Comparison of ENCODE assay signal across 8 cellular contexts in the genomic region with DNA sequence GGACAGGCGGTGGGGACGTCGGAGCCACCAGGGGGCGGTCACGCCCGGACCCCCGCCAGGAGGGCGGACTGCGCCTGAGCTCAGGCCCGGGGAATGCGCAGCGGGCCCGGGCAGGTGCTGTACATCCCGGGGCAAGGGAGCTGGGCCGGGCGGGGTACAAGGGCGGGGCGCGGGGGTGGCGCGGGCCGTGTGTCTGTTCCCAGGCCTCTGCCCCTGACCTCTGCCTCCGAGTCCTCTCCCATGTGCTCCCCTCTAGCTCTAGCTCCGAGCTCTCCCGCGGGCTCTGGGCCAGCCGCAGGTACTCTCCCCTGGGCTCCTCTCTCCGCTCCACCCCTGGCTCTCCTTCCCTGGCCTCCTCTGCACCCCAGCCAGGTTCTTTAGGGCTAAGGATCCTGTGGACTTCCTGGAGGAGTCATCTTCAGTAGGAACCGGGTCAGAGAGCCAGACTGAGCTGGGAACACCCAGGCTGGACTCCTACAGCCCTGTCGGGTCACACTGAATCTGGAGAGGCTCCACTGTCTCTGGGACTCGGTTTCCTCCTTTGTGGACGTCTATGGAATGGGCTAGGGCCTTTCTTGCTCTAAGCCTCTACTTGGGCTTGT. TPM values are rescaled to one million over a fixed set of nuclear protein-coding genes. Genes with fewer than 3 reads are reported as not detected.
DNase-seq lines count a peak whose midpoint lies in the region; TF ChIP-seq lines count a peak whose summit lies in the region.

No MANE protein-coding gene starts in this region.

- H3K4me1 Mint-ChIP-seq in mesothelial cell of epicardium, result peaks cover 45% of the 10 kb centered on the region
- peaks cover 31% of the 10 kb centered on the region for H3K4me1 Mint-ChIP-seq in activated T-helper 2 cell treated with anti-CD3 and anti-CD28 coated beads, Interferon-gamma antibody, Interleukin-2, Interleukin-4, amounts not matched to agents 10 μg/mL and 5 μg/mL and 100 μg/mL, durations not matched to agents 14 hours and 24 hours and 36 hours (ENCODE audit: low read depth)

- H3K4me3 ChIP-seq in AG04450 (ENCODE audit: low read depth, low read length) (no peak overlapping the region), cardiac fibroblast (replicated peaks in 1 of 2; ENCODE audit: low read depth in 2 of 2, low read length in 2 of 2) (peak overlapping the region in 1 of 2 donors; percentile 26), dorsolateral prefrontal cortex (peak overlapping the region in 3 of 59 donors; percentile 9 to 37 (median 11))

- H3K36me3 Mint-ChIP-seq in mesothelial cell of epicardium, result no peaks in the 10 kb centered on the region
- H3K36me3 Mint-ChIP-seq in activated T-helper 2 cell treated with anti-CD3 and anti-CD28 coated beads, Interferon-gamma antibody, Interleukin-2, Interleukin-4, amounts not matched to agents 10 μg/mL and 5 μg/mL and 100 μg/mL, durations not matched to agents 14 hours and 24 hours and 36 hours (ENCODE audit: low read depth), result peaks cover 10% of the 10 kb centered on the region

- H3K27me3 Mint-ChIP-seq in mesothelial cell of epicardium (ENCODE audit: low read depth), result peaks cover 33% of the 10 kb centered on the region
- peaks cover 19% of the 10 kb centered on the region for H3K27me3 Mint-ChIP-seq in activated T-helper 2 cell treated with anti-CD3 and anti-CD28 coated beads, Interferon-gamma antibody, Interleukin-2, Interleukin-4, amounts not matched to agents 10 μg/mL and 5 μg/mL and 100 μg/mL, durations not matched to agents 14 hours and 24 hours and 36 hours (ENCODE audit: low read depth)

- H3K27ac ChIP-seq in AG04450 (ENCODE audit: low read depth, low read length), result no peak overlapping the region
- H3K27ac ChIP-seq in dorsolateral prefrontal cortex, result peak overlapping the region in 1 of 59 donors; percentile 11

- H3K27me3 ChIP-seq in AG04450 (ENCODE audit: control insufficient read depth, insufficient read depth, low read length), result no peaks in the 10 kb centered on the region
- H3K27me3 ChIP-seq in dorsolateral prefrontal cortex, result peaks cover 0 to 39% (median 17%) of the 10 kb centered on the region in 45 donors

- H3K4me3 Mint-ChIP-seq in mesothelial cell of epicardium, result peak overlapping the region; percentile 85
- H3K4me3 Mint-ChIP-seq in activated T-helper 2 cell treated with anti-CD3 and anti-CD28 coated beads, Interferon-gamma antibody, Interleukin-2, Interleukin-4, amounts not matched to agents 10 μg/mL and 5 μg/mL and 100 μg/mL, durations not matched to agents 14 hours and 24 hours and 36 hours (ENCODE audit: low read depth), result no peak overlapping the region

- DNase-seq in AG04450 (ENCODE audit: low read depth, low spot score) (no peak), HPDE6-E6E7 (ENCODE audit: extremely low spot score) (peak; percentile 79), cardiac fibroblast (ENCODE audit: low read depth in 2 of 2) (peak; percentile 36 to 38), mesothelial cell of epicardium (ENCODE audit: low spot score in 2 of 2, unreplicated experiment in 2 of 2) (peak in 1 of 2 experiments; percentile 75), dorsolateral prefrontal cortex (no peak), NCI-H1105 (lab: John Stamatoyannopoulos, UW) (no peak), SIG-M5 (lab: John Stamatoyannopoulos, UW) (no peak)
- no peak for DNase-seq in activated T-helper 2 cell treated with anti-CD3 and anti-CD28 coated beads, Interferon-gamma antibody, Interleukin-2, Interleukin-4, amounts not matched to agents 10 μg/mL and 5 μg/mL and 100 μg/mL, durations not matched to agents 14 hours and 24 hours and 36 hours (ENCODE audit: low spot score)

- no peaks in the 10 kb centered on the region; the same call in 1 of the 2 replicates for H3K9me3 ChIP-seq in AG04450 (ENCODE audit: control insufficient read depth, insufficient read depth, low read length)

- intact Hi-C loops in dorsolateral prefrontal cortex (cut with DNase I), result no loop called here
- intact Hi-C loops in activated T-helper 2 cell treated with anti-CD3 and anti-CD28 coated beads, Interferon-gamma antibody, Interleukin-2, Interleukin-4, amounts not matched to agents 10 μg/mL and 5 μg/mL and 100 μg/mL, durations not matched to agents 14 hours and 24 hours and 36 hours (cut with micrococcal nuclease), result no loop called here

- TF ChIP-seq CTCF in AG04450 (IDR thresholded peaks at IDR 0.05; ENCODE audit: low read depth, low read length), result peak; percentile 39; the same call in 1 of the 2 replicates
- no peak for TF ChIP-seq CTCF in cardiac fibroblast (IDR thresholded peaks at IDR 0.05; ENCODE audit: low read depth, low read length)
- TF ChIP-seq CTCF in mesothelial cell of epicardium (IDR thresholded peaks at IDR 0.05; ENCODE audit: unreplicated experiment), result peak; percentile 35
- TF ChIP-seq CTCF in dorsolateral prefrontal cortex (IDR thresholded peaks at IDR 0.05 in 54 of 56, conservative IDR thresholded peaks at IDR 0.05 in 2 of 56; ENCODE audit: low read depth in 1 of 56, partially characterized antibody in 56 of 56), result peak in 27 of 56 donors; percentile 11 to 49 (median 29)

- CTCF ChIA-PET in AG04450 (lab: Charles Lee), result interaction anchor here (0.5 to 2.6 kb wide), 5 partner anchors 9 to 83 kb away, joined by 3 to 12 read pairs (median 4); no protein-coding TSS in a partner anchor

- H3K27ac Mint-ChIP-seq in mesothelial cell of epicardium, result no peak overlapping the region
- no peak overlapping the region for H3K27ac Mint-ChIP-seq in activated T-helper 2 cell treated with anti-CD3 and anti-CD28 coated beads, Interferon-gamma antibody, Interleukin-2, Interleukin-4, amounts not matched to agents 10 μg/mL and 5 μg/mL and 100 μg/mL, durations not matched to agents 14 hours and 24 hours and 36 hours

- POLR2A ChIA-PET in AG04450 (lab: Yijun Ruan, JAX), result no interaction called here

- H3K9me3 Mint-ChIP-seq in mesothelial cell of epicardium, result no peaks in the 10 kb centered on the region
- no peaks in the 10 kb centered on the region for H3K9me3 Mint-ChIP-seq in activated T-helper 2 cell treated with anti-CD3 and anti-CD28 coated beads, Interferon-gamma antibody, Interleukin-2, Interleukin-4, amounts not matched to agents 10 μg/mL and 5 μg/mL and 100 μg/mL, durations not matched to agents 14 hours and 24 hours and 36 hours

RNA-seq across cellular contexts. Expression of gene PPP1R13L, which starts 2.3 kb away (rescaled TPM):
- polyA plus RNA-seq in AG04450 (2011; rRNA removed), result 2.4 and 5.1 TPM in 2 replicates
- 2.5 and 4.3 TPM in 2 replicates for polyA minus RNA-seq in AG04450 (2011; rRNA and poly(A)+ RNA removed)
- 58.0 to 64.0 TPM (median 58.7 TPM) in 3 replicates for total RNA-seq in mesothelial cell of epicardium
- total RNA-seq in dorsolateral prefrontal cortex, result 10 to 100 TPM in 68 of 120 experiments, 1 to 10 TPM in 52; 3.8 to 23.2 (median 11.0) TPM
- total RNA-seq in activated T-helper 2 cell treated with anti-CD3 and anti-CD28 coated beads, Interferon-gamma antibody, Interleukin-2, Interleukin-4, amounts not matched to agents 10 μg/mL and 5 μg/mL and 100 μg/mL, durations not matched to agents 14 hours and 24 hours and 36 hours, result 12.8 and 16.6 TPM in 2 replicates

RNA-seq across cellular contexts. Expression of gene POLR1G, which starts 3.9 kb away (rescaled TPM):
- 3.0 and 3.2 TPM in 2 replicates for polyA plus RNA-seq in AG04450 (2011; rRNA removed)
- 2.4 and 3.1 TPM in 2 replicates for polyA minus RNA-seq in AG04450 (2011; rRNA and poly(A)+ RNA removed)
- total RNA-seq in mesothelial cell of epicardium (6.7 to 7.5 TPM (median 6.7 TPM) in 3 replicates), dorsolateral prefrontal cortex (10 to 100 TPM in 2 of 120 experiments, 1 to 10 TPM in 118; 2.4 to 10.7 (median 5.3) TPM)
- total RNA-seq in activated T-helper 2 cell treated with anti-CD3 and anti-CD28 coated beads, Interferon-gamma antibody, Interleukin-2, Interleukin-4, amounts not matched to agents 10 μg/mL and 5 μg/mL and 100 μg/mL, durations not matched to agents 14 hours and 24 hours and 36 hours, result 16.1 and 16.7 TPM in 2 replicates

RNA-seq across cellular contexts. Expression of gene ERCC1, which starts 21.1 kb away (rescaled TPM):
- polyA plus RNA-seq in AG04450 (2011; rRNA removed), result 75.8 and 113 TPM in 2 replicates
- polyA minus RNA-seq in AG04450 (2011; rRNA and poly(A)+ RNA removed), result 85.5 and 126 TPM in 2 replicates
- total RNA-seq in mesothelial cell of epicardium (92.8 to 100 TPM (median 96.4 TPM) in 3 replicates), dorsolateral prefrontal cortex (10 to 100 TPM; 64.1 to 99.4 (median 79.0) TPM)
- total RNA-seq in activated T-helper 2 cell treated with anti-CD3 and anti-CD28 coated beads, Interferon-gamma antibody, Interleukin-2, Interleukin-4, amounts not matched to agents 10 μg/mL and 5 μg/mL and 100 μg/mL, durations not matched to agents 14 hours and 24 hours and 36 hours, result 114 and 118 TPM in 2 replicates

RNA-seq across cellular contexts. Expression of gene ERCC2, which starts 32.2 kb away (rescaled TPM):
- 51.4 and 69.4 TPM in 2 replicates for polyA plus RNA-seq in AG04450 (2011; rRNA removed)
- polyA minus RNA-seq in AG04450 (2011; rRNA and poly(A)+ RNA removed), result 54.4 and 72.4 TPM in 2 replicates
- total RNA-seq in mesothelial cell of epicardium, result 62.7 to 64.4 TPM (median 64.1 TPM) in 3 replicates
- total RNA-seq in dorsolateral prefrontal cortex, result 10 to 100 TPM; 17.0 to 43.9 (median 26.6) TPM
- total RNA-seq in activated T-helper 2 cell treated with anti-CD3 and anti-CD28 coated beads, Interferon-gamma antibody, Interleukin-2, Interleukin-4, amounts not matched to agents 10 μg/mL and 5 μg/mL and 100 μg/mL, durations not matched to agents 14 hours and 24 hours and 36 hours, result 32.6 and 34.5 TPM in 2 replicates

Comparison
In these comparisons a context has a peak if more than half of its experiments do, and no peak if none do; other contexts are left out.
1. DNase-seq: peak in HPDE6-E6E7 (single experiment) and cardiac fibroblast (2 of 2); none in AG04450 (single experiment), dorsolateral prefrontal cortex (0 of 10), activated T-helper 2 cell treated with anti-CD3 and anti-CD28 coated beads, Interferon-gamma antibody, Interleukin-2, Interleukin-4, amounts not matched to agents 10 μg/mL and 5 μg/mL and 100 μg/mL, durations not matched to agents 14 hours and 24 hours and 36 hours (single experiment), NCI-H1105 (single experiment) and SIG-M5 (single experiment).